In the genomic region with DNA sequence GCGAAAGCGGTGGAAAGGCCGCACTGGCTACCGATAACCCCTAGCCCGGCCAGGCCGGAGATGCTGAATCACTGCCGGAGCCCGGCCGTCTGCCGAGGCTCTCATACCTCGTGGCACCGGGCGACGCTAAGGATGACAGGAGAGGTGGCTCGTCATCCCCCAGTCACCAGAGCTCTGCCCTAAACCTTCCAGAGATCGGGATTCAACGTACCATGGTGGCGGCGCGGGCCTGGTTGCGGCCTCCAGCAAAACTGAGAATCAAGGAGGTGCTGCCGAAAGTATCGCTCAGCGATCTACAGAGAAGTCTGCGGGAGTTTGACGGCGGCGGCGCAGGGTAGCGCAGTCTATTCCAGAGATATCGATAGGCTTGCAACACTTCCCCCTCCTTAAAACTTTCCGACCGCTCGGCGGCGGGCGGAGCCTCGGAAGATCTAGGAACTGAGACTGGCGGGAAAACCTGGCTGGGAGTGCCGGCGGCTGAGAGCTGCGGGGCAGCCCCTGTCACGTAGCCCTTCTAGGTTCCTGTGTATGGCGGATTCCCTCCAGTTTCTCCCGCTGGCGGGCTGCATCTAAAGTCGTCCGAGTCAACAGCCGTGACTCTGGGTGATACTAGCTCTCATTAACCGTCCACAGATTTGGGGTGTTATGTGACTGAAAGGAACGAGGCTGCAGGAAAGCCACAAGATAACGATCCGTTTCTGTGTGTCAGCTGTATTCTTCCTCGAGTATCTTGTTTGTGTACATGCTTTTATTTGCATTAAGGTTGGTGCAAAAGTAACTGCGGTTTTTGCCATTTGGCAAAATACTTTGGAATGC, we compare ENCODE assay signal across 1 cellular context.
TF ChIP-seq lines count a peak whose summit lies in the region.

A gene (minus strand): TSS at position 301 of the 816 bp plus-strand sequence. CDS start 87 bp downstream, at position 214.

TF ChIP-seq in GM12878, 131 proteins besides CTCF, POLR2A, EP300 and RAD21 (continued from another document and continues in another):
- TF ChIP-seq, protein P1, sequence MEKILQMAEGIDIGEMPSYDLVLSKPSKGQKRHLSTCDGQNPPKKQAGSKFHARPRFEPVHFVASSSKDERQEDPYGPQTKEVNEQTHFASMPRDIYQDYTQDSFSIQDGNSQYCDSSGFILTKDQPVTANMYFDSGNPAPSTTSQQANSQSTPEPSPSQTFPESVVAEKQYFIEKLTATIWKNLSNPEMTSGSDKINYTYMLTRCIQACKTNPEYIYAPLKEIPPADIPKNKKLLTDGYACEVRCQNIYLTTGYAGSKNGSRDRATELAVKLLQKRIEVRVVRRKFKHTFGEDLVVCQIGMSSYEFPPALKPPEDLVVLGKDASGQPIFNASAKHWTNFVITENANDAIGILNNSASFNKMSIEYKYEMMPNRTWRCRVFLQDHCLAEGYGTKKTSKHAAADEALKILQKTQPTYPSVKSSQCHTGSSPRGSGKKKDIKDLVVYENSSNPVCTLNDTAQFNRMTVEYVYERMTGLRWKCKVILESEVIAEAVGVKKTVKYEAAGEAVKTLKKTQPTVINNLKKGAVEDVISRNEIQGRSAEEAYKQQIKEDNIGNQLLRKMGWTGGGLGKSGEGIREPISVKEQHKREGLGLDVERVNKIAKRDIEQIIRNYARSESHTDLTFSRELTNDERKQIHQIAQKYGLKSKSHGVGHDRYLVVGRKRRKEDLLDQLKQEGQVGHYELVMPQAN (conservative IDR thresholded peaks at IDR 0.05): peak; percentile 80
- TF ChIP-seq HDGF (IDR thresholded peaks at IDR 0.05) (no peak), IRF4 (IDR thresholded peaks at IDR 0.05; ENCODE audit: low read depth, low read length) (no peak), FOXM1 (IDR thresholded peaks at IDR 0.05; ENCODE audit: low read depth, low read length) (peak; percentile 29; the same call in 1 of the 2 replicates), RAD51 (IDR thresholded peaks at IDR 0.05) (peak; percentile 69), YBX1 (IDR thresholded peaks at IDR 0.05) (no peak), KAT2A (conservative IDR thresholded peaks at IDR 0.05; ENCODE audit: control insufficient read depth, low read depth, low read length) (no peak), MEF2A (IDR thresholded peaks at IDR 0.05; ENCODE audit: insufficient read depth, low read depth, low read length) (peak; percentile 59; the same call in 1 of the 2 replicates), NBN (IDR thresholded peaks at IDR 0.05) (peak; percentile 80), NFXL1 (IDR thresholded peaks at IDR 0.05; ENCODE audit: borderline replicate concordance) (no peak), DPF2 (IDR thresholded peaks at IDR 0.05) (peak; percentile 63; the same call in 1 of the 2 replicates), TCF7 (IDR thresholded peaks at IDR 0.05; ENCODE audit: borderline replicate concordance) (no peak), BCL11A (IDR thresholded peaks at IDR 0.05; ENCODE audit: low read depth, low read length) (no peak), MTA2 (IDR thresholded peaks at IDR 0.05; ENCODE audit: low read depth) (peak; percentile 49; the same call in 1 of the 2 replicates), ZNF622 (IDR thresholded peaks at IDR 0.05) (no peak), MEF2B (IDR thresholded peaks at IDR 0.05; ENCODE audit: partially characterized antibody, poor library complexity, severe bottlenecking) (no peak), BMI1 (IDR thresholded peaks at IDR 0.05; ENCODE audit: borderline replicate concordance) (no peak), CBX5 (IDR thresholded peaks at IDR 0.05; ENCODE audit: low read depth) (peak; percentile 66), SMARCA5 (IDR thresholded peaks at IDR 0.05) (peak; percentile 61; the same call in 1 of the 2 replicates), RUNX3 (IDR thresholded peaks at IDR 0.05; ENCODE audit: low read length) (peak; percentile 51; the same call in 1 of the 2 replicates), SREBF2 (IDR thresholded peaks at IDR 0.05; ENCODE audit: low read length) (0 out of 2 replicates have a peak, but pooled peaks have one; percentile 19), POLR2AphosphoS2 (IDR thresholded peaks at IDR 0.05; ENCODE audit: low read depth, low read length) (peak; percentile 97; the same call in 1 of the 2 replicates), JUNB (IDR thresholded peaks at IDR 0.05) (no peak), LARP7 (IDR thresholded peaks at IDR 0.05) (no peak; the same call in 1 of the 2 replicates)
- TF ChIP-seq, protein P2, sequence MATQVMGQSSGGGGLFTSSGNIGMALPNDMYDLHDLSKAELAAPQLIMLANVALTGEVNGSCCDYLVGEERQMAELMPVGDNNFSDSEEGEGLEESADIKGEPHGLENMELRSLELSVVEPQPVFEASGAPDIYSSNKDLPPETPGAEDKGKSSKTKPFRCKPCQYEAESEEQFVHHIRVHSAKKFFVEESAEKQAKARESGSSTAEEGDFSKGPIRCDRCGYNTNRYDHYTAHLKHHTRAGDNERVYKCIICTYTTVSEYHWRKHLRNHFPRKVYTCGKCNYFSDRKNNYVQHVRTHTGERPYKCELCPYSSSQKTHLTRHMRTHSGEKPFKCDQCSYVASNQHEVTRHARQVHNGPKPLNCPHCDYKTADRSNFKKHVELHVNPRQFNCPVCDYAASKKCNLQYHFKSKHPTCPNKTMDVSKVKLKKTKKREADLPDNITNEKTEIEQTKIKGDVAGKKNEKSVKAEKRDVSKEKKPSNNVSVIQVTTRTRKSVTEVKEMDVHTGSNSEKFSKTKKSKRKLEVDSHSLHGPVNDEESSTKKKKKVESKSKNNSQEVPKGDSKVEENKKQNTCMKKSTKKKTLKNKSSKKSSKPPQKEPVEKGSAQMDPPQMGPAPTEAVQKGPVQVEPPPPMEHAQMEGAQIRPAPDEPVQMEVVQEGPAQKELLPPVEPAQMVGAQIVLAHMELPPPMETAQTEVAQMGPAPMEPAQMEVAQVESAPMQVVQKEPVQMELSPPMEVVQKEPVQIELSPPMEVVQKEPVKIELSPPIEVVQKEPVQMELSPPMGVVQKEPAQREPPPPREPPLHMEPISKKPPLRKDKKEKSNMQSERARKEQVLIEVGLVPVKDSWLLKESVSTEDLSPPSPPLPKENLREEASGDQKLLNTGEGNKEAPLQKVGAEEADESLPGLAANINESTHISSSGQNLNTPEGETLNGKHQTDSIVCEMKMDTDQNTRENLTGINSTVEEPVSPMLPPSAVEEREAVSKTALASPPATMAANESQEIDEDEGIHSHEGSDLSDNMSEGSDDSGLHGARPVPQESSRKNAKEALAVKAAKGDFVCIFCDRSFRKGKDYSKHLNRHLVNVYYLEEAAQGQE (IDR thresholded peaks at IDR 0.05; ENCODE audit: low read depth, low read length): peak; percentile 32; the same call in 1 of the 2 replicates
- TF ChIP-seq, protein P3, sequence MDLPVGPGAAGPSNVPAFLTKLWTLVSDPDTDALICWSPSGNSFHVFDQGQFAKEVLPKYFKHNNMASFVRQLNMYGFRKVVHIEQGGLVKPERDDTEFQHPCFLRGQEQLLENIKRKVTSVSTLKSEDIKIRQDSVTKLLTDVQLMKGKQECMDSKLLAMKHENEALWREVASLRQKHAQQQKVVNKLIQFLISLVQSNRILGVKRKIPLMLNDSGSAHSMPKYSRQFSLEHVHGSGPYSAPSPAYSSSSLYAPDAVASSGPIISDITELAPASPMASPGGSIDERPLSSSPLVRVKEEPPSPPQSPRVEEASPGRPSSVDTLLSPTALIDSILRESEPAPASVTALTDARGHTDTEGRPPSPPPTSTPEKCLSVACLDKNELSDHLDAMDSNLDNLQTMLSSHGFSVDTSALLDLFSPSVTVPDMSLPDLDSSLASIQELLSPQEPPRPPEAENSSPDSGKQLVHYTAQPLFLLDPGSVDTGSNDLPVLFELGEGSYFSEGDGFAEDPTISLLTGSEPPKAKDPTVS (IDR thresholded peaks at IDR 0.05; ENCODE audit: low read depth, low read length): 0 out of 2 replicates have a peak, but pooled peaks have one; percentile 49
- TF ChIP-seq, protein P4, sequence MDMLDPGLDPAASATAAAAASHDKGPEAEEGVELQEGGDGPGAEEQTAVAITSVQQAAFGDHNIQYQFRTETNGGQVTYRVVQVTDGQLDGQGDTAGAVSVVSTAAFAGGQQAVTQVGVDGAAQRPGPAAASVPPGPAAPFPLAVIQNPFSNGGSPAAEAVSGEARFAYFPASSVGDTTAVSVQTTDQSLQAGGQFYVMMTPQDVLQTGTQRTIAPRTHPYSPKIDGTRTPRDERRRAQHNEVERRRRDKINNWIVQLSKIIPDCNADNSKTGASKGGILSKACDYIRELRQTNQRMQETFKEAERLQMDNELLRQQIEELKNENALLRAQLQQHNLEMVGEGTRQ (IDR thresholded peaks at IDR 0.05; ENCODE audit: borderline replicate concordance, low read depth, low read length): no peak
- TF ChIP-seq, protein P5, sequence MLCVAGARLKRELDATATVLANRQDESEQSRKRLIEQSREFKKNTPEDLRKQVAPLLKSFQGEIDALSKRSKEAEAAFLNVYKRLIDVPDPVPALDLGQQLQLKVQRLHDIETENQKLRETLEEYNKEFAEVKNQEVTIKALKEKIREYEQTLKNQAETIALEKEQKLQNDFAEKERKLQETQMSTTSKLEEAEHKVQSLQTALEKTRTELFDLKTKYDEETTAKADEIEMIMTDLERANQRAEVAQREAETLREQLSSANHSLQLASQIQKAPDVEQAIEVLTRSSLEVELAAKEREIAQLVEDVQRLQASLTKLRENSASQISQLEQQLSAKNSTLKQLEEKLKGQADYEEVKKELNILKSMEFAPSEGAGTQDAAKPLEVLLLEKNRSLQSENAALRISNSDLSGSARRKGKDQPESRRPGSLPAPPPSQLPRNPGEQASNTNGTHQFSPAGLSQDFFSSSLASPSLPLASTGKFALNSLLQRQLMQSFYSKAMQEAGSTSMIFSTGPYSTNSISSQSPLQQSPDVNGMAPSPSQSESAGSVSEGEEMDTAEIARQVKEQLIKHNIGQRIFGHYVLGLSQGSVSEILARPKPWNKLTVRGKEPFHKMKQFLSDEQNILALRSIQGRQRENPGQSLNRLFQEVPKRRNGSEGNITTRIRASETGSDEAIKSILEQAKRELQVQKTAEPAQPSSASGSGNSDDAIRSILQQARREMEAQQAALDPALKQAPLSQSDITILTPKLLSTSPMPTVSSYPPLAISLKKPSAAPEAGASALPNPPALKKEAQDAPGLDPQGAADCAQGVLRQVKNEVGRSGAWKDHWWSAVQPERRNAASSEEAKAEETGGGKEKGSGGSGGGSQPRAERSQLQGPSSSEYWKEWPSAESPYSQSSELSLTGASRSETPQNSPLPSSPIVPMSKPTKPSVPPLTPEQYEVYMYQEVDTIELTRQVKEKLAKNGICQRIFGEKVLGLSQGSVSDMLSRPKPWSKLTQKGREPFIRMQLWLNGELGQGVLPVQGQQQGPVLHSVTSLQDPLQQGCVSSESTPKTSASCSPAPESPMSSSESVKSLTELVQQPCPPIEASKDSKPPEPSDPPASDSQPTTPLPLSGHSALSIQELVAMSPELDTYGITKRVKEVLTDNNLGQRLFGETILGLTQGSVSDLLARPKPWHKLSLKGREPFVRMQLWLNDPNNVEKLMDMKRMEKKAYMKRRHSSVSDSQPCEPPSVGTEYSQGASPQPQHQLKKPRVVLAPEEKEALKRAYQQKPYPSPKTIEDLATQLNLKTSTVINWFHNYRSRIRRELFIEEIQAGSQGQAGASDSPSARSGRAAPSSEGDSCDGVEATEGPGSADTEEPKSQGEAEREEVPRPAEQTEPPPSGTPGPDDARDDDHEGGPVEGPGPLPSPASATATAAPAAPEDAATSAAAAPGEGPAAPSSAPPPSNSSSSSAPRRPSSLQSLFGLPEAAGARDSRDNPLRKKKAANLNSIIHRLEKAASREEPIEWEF (IDR thresholded peaks at IDR 0.05; ENCODE audit: insufficient replicate concordance, low read depth, low read length): peak; percentile 98
- TF ChIP-seq, protein P6, sequence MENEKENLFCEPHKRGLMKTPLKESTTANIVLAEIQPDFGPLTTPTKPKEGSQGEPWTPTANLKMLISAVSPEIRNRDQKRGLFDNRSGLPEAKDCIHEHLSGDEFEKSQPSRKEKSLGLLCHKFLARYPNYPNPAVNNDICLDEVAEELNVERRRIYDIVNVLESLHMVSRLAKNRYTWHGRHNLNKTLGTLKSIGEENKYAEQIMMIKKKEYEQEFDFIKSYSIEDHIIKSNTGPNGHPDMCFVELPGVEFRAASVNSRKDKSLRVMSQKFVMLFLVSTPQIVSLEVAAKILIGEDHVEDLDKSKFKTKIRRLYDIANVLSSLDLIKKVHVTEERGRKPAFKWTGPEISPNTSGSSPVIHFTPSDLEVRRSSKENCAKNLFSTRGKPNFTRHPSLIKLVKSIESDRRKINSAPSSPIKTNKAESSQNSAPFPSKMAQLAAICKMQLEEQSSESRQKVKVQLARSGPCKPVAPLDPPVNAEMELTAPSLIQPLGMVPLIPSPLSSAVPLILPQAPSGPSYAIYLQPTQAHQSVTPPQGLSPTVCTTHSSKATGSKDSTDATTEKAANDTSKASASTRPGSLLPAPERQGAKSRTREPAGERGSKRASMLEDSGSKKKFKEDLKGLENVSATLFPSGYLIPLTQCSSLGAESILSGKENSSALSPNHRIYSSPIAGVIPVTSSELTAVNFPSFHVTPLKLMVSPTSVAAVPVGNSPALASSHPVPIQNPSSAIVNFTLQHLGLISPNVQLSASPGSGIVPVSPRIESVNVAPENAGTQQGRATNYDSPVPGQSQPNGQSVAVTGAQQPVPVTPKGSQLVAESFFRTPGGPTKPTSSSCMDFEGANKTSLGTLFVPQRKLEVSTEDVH (IDR thresholded peaks at IDR 0.05; ENCODE audit: low read depth, partially characterized antibody): peak; percentile 97
- TF ChIP-seq, protein P7, sequence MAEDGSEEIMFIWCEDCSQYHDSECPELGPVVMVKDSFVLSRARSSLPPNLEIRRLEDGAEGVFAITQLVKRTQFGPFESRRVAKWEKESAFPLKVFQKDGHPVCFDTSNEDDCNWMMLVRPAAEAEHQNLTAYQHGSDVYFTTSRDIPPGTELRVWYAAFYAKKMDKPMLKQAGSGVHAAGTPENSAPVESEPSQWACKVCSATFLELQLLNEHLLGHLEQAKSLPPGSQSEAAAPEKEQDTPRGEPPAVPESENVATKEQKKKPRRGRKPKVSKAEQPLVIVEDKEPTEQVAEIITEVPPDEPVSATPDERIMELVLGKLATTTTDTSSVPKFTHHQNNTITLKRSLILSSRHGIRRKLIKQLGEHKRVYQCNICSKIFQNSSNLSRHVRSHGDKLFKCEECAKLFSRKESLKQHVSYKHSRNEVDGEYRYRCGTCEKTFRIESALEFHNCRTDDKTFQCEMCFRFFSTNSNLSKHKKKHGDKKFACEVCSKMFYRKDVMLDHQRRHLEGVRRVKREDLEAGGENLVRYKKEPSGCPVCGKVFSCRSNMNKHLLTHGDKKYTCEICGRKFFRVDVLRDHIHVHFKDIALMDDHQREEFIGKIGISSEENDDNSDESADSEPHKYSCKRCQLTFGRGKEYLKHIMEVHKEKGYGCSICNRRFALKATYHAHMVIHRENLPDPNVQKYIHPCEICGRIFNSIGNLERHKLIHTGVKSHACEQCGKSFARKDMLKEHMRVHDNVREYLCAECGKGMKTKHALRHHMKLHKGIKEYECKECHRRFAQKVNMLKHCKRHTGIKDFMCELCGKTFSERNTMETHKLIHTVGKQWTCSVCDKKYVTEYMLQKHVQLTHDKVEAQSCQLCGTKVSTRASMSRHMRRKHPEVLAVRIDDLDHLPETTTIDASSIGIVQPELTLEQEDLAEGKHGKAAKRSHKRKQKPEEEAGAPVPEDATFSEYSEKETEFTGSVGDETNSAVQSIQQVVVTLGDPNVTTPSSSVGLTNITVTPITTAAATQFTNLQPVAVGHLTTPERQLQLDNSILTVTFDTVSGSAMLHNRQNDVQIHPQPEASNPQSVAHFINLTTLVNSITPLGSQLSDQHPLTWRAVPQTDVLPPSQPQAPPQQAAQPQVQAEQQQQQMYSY (CRISPR knock-in tag; IDR thresholded peaks at IDR 0.05): no peak
